ENCODE assay signal across 1 cellular context in genomic region chr20:63943808-63944077, GRCh38.
TF ChIP-seq lines count a peak whose summit lies in the region.

No MANE protein-coding gene starts in this region.

TF ChIP-seq in GM23338, 12 proteins besides CTCF, POLR2A, EP300 and RAD21:
- TF ChIP-seq ZNF462 (CRISPR knock-in tag; IDR thresholded peaks at IDR 0.05) = no peak
- no peak for TF ChIP-seq CREB1 (CRISPR knock-in tag; IDR thresholded peaks at IDR 0.05; ENCODE audit: low read depth)
- TF ChIP-seq, protein P1, sequence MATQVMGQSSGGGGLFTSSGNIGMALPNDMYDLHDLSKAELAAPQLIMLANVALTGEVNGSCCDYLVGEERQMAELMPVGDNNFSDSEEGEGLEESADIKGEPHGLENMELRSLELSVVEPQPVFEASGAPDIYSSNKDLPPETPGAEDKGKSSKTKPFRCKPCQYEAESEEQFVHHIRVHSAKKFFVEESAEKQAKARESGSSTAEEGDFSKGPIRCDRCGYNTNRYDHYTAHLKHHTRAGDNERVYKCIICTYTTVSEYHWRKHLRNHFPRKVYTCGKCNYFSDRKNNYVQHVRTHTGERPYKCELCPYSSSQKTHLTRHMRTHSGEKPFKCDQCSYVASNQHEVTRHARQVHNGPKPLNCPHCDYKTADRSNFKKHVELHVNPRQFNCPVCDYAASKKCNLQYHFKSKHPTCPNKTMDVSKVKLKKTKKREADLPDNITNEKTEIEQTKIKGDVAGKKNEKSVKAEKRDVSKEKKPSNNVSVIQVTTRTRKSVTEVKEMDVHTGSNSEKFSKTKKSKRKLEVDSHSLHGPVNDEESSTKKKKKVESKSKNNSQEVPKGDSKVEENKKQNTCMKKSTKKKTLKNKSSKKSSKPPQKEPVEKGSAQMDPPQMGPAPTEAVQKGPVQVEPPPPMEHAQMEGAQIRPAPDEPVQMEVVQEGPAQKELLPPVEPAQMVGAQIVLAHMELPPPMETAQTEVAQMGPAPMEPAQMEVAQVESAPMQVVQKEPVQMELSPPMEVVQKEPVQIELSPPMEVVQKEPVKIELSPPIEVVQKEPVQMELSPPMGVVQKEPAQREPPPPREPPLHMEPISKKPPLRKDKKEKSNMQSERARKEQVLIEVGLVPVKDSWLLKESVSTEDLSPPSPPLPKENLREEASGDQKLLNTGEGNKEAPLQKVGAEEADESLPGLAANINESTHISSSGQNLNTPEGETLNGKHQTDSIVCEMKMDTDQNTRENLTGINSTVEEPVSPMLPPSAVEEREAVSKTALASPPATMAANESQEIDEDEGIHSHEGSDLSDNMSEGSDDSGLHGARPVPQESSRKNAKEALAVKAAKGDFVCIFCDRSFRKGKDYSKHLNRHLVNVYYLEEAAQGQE (IDR thresholded peaks at IDR 0.05; ENCODE audit: unreplicated experiment) = no peak
- TF ChIP-seq ETS1 (IDR thresholded peaks at IDR 0.05) = no peak
- TF ChIP-seq ZNF114 (CRISPR knock-in tag; IDR thresholded peaks at IDR 0.05) = no peak
- no peak for TF ChIP-seq JUNB (IDR thresholded peaks at IDR 0.05; ENCODE audit: unreplicated experiment)
- TF ChIP-seq POLR2AphosphoS5 (IDR thresholded peaks at IDR 0.05; ENCODE audit: low read depth) = no peak
- no peak for TF ChIP-seq STAT1 (IDR thresholded peaks at IDR 0.05; ENCODE audit: unreplicated experiment)
- no peak for TF ChIP-seq EZH2phosphoT487 (IDR thresholded peaks at IDR 0.05; ENCODE audit: unreplicated experiment)
- no peak for TF ChIP-seq ZNF331 (CRISPR knock-in tag; IDR thresholded peaks at IDR 0.05; ENCODE audit: low read depth)
- TF ChIP-seq EZH2 (IDR thresholded peaks at IDR 0.05; ENCODE audit: low read depth, unreplicated experiment) = no peak
- no peak for TF ChIP-seq NANOG (IDR thresholded peaks at IDR 0.05; ENCODE audit: borderline replicate concordance)
